In genomic region chr18:46623541-46623940, GRCh38 we compare ENCODE assay signal across 11 cellular contexts. TPM values are rescaled to one million over a fixed set of nuclear protein-coding genes. Genes with fewer than 3 reads are reported as not detected.
A peak's percentile ranks its signal among the peaks of the same experiment; 100 is the strongest.
DNase-seq lines count a peak whose midpoint lies in the region; ATAC-seq, FAIRE-seq and TF ChIP-seq lines count a peak whose summit lies in the region.
"Had no signal": no experiment of that assay in that cellular context is flagged by ENCODE, and none has a peak within 500 bp of the region (broad histone marks: within the 10 kb centered on the region; RNA-seq: fewer than 3 reads in every experiment).

No MANE protein-coding gene starts in this region.

- H3K36me3 Mint-ChIP-seq in MCF 10A (ENCODE audit: insufficient read depth, unreplicated experiment), result peaks cover 5% of the 10 kb centered on the region

- H3K27ac ChIP-seq in breast epithelium (no peak overlapping the region), lung (ENCODE audit: low read depth in 1 of 2, low read length in 1 of 2) (peak overlapping the region in 1 of 2 donors; percentile 30), upper lobe of right lung (no peak overlapping the region)
- H3K27ac ChIP-seq: ovary had no signal

- POLR2A ChIA-PET in MCF 10A (lab: Yijun Ruan, JAX), result interaction anchor here (0.6 to 3.2 kb wide), 5 partner anchors 22 to 450 kb away, joined by 3 to 26 read pairs (median 4); a partner anchor contains a TSS

- DNase-seq in MCF 10A (ENCODE audit: unreplicated experiment) (peak; percentile 5), breast epithelium (ENCODE audit: low spot score in 2 of 2) (no peak), lung (ENCODE audit: low spot score) (peak; percentile 28), upper lobe of right lung (no peak), GM12892 (ENCODE audit: insufficient read length) (no peak), medulla oblongata (ENCODE audit: extremely low spot score) (no peak), NCI-H146 treated with DMSO at 0.1 percent for 48 hours (lab: John Stamatoyannopoulos, UW; ENCODE audit: unreplicated experiment) (no peak)
- peak; percentile 18 for DNase-seq in activated naive CD4-positive, alpha-beta T cell treated with anti-CD3 and anti-CD28 coated beads, Interleukin-2, amount 50 U/mL, for 16 hours

- no peak for ATAC-seq in lung (ENCODE audit: insufficient read depth, low FRiP score)
- ATAC-seq in upper lobe of right lung, result peak; percentile 56

- TF ChIP-seq POLR2A in breast epithelium (IDR thresholded peaks at IDR 0.05), result no peak
- TF ChIP-seq POLR2A in GM12892 (IDR thresholded peaks at IDR 0.05; ENCODE audit: low read depth, low read length), result no peak

- no peaks in the 10 kb centered on the region for H3K4me1 Mint-ChIP-seq in MCF 10A (ENCODE audit: insufficient read depth, unreplicated experiment)

- H3K27me3 ChIP-seq in breast epithelium (no peaks in the 10 kb centered on the region), lung (ENCODE audit: control insufficient read depth, insufficient read depth) (no peaks in the 10 kb centered on the region), upper lobe of right lung (no peaks in the 10 kb centered on the region)
- H3K27me3 ChIP-seq: ovary had no signal

- H3K4me3 Mint-ChIP-seq in MCF 10A (ENCODE audit: unreplicated experiment), result no peak overlapping the region

- no peaks in the 10 kb centered on the region for H3K9me3 Mint-ChIP-seq in MCF 10A (ENCODE audit: unreplicated experiment)

- no TSS peak for BruUV-seq in MCF 10A (replicated peaks; lab: Mats Ljungman, UMichigan)

- no peaks in the 10 kb centered on the region for H3K4me1 ChIP-seq in breast epithelium
- peaks cover 0 to 7% of the 10 kb centered on the region in 2 donors for H3K4me1 ChIP-seq in lung (ENCODE audit: control insufficient read depth in 2 of 2, insufficient read depth in 2 of 2, low read length in 2 of 2)
- H3K4me1 ChIP-seq in upper lobe of right lung, result no peaks in the 10 kb centered on the region

- 30 to 44% methylated on average over 10 of the region's 10 CpGs for WGBS in lung, 2 donors

- no peak for FAIRE-seq in GM12892 (lab: Jason Lieb, UNC)

- H3K36me3 ChIP-seq in breast epithelium (no peaks in the 10 kb centered on the region), lung (ENCODE audit: control insufficient read depth in 2 of 2, insufficient read depth in 2 of 2, low read length in 2 of 2) (no peaks in the 10 kb centered on the region), upper lobe of right lung (no peaks in the 10 kb centered on the region)
- H3K36me3 ChIP-seq: ovary had no signal

- no peaks in the 10 kb centered on the region for H3K9me3 ChIP-seq in breast epithelium
- no peaks in the 10 kb centered on the region for H3K9me3 ChIP-seq in lung (ENCODE audit: control insufficient read depth in 2 of 2, insufficient read depth in 1 of 2, low read length in 1 of 2)
- H3K9me3 ChIP-seq in upper lobe of right lung, result no peaks in the 10 kb centered on the region
- H3K9me3 ChIP-seq: ovary had no signal

- H3K27me3 Mint-ChIP-seq in MCF 10A (ENCODE audit: insufficient read depth, unreplicated experiment), result peaks cover 16% of the 10 kb centered on the region

- TF ChIP-seq CTCF in MCF 10A (IDR thresholded peaks at IDR 0.05; ENCODE audit: unreplicated experiment), result no peak
- no peak for TF ChIP-seq CTCF in breast epithelium (IDR thresholded peaks at IDR 0.05)
- TF ChIP-seq CTCF in lung (IDR thresholded peaks at IDR 0.05; ENCODE audit: control extremely low read depth, extremely low read depth), result no peak
- TF ChIP-seq CTCF in upper lobe of right lung (IDR thresholded peaks at IDR 0.05), result no peak

- H3K27ac Mint-ChIP-seq in MCF 10A (ENCODE audit: low read depth, unreplicated experiment), result no peak overlapping the region

- intact Hi-C loops in MCF 10A (cut with micrococcal nuclease) (loop anchor here (1.0 kb wide), 2 partner anchors 342 to 450 kb away; no protein-coding TSS in a partner anchor), breast epithelium (cut with DNase I; ENCODE audit: low total_unique reads) (loop anchor here (5.0 kb wide), 1 partner anchor 849 kb away; no protein-coding TSS in a partner anchor), upper lobe of right lung (cut with DNase I) (no loop called here)

- CTCF ChIA-PET in MCF 10A (lab: Yijun Ruan, JAX), result interaction anchor here (0.5 to 8.8 kb wide), 32 partner anchors 10 to 474 kb away, joined by 3 to 181 read pairs (median 3); partner anchors contain the start of gene LOXHD1

- no peak overlapping the region for H3K4me3 ChIP-seq in breast epithelium
- no peak overlapping the region for H3K4me3 ChIP-seq in lung
- no peak overlapping the region for H3K4me3 ChIP-seq in upper lobe of right lung
- H3K4me3 ChIP-seq: ovary had no signal

RNA-seq across cellular contexts. Expression of gene LOXHD1, which starts 33.5 kb away (rescaled TPM):
- not detected in 2 replicates for total RNA-seq in MCF 10A (2022)
- 1 to 10 TPM in 1 of 3 donors, under 1 TPM in 2; 0.59 to 1.6 (median 0.80) TPM for total RNA-seq in breast epithelium
- 1 to 10 TPM; 1.9 to 3.1 TPM for total RNA-seq in lung
- polyA plus RNA-seq in lung, result under 1 TPM; 0.45 to 0.49 TPM
- 2.7 TPM for total RNA-seq in upper lobe of right lung
- not detected for polyA plus RNA-seq in GM12892 (2012; ENCODE audit: missing spikeins)
- total RNA-seq: activated CD8-positive, alpha-beta memory T cell treated with anti-CD3 and anti-CD28 coated beads for 36 hours; fibroblast of villous mesenchyme had no signal

Comparison
In these comparisons a context has a peak if more than half of its experiments do, and no peak if none do; other contexts are left out.
1. DNase-seq: peak in MCF 10A (single experiment), activated naive CD4-positive, alpha-beta T cell treated with anti-CD3 and anti-CD28 coated beads, Interleukin-2, amount 50 U/mL, for 16 hours (single experiment) and lung (single experiment); none in breast epithelium (0 of 2), upper lobe of right lung (single experiment), GM12892 (single experiment), medulla oblongata (single experiment) and NCI-H146 treated with DMSO at 0.1 percent for 48 hours (single experiment).